In the genomic region with DNA sequence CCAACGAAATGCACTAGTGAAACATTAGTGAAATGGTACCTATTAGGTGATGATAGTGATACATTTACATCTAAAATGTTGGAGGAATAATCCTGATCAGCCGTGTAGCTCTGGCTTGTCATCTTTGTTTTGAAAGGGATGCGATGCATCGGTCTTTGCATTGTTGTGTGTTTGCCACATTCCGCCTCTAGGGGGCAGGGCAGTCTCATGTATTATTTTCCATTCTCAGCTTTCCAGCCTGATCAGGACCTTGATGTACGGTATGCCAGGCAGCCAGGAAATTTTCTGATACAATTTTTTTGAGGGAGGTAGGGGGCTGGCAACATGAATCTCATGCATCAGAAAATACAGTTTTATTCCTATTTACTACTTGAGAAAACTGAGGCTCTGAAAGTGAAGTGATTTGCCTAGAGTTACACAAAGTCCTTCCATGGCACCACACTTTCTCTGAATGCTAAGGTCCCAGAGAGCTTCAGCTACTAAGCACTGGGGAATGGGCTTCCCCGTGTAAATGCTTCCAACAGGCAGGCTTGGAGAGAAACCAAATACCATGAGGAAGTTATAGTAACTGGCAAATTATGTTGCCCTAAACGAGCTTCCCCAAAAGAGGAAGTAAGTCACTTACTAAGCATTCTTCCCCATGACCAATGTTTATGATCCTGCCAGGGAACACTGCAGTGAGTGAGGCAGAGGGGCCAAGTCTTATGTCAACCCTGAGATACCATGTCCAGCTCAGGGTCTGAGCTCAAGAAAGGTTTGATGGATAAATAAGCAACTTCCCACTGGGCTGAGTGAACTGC, we compare ENCODE assay signal across 8 cellular contexts. TPM values are rescaled to one million over a fixed set of nuclear protein-coding genes. Genes with fewer than 3 reads are reported as not detected.
A peak's percentile ranks its signal among the peaks of the same experiment; 100 is the strongest.
DNase-seq lines count a peak whose midpoint lies in the region; FAIRE-seq and TF ChIP-seq lines count a peak whose summit lies in the region.

No MANE protein-coding gene starts in this region.

- H3K4me3 ChIP-seq in WERI-Rb-1 (ENCODE audit: low read depth, low read length) = no peak overlapping the region
- no peak overlapping the region for H3K4me3 ChIP-seq in kidney (ENCODE audit: low read length in 2 of 2)

- H3K27ac ChIP-seq in WERI-Rb-1 (no peak overlapping the region), caudate nucleus (ENCODE audit: low read depth, low read length) (no peak overlapping the region), kidney (ENCODE audit: low read depth in 2 of 2, low read length in 2 of 2) (no peak overlapping the region)

- H3K9ac ChIP-seq in kidney (ENCODE audit: low read length in 2 of 2) = no peak overlapping the region

- H3K9me3 ChIP-seq in WERI-Rb-1 (ENCODE audit: severe bottlenecking) (no peaks in the 10 kb centered on the region), kidney (ENCODE audit: control insufficient read depth in 1 of 2, low read length in 2 of 2) (no peaks in the 10 kb centered on the region)

- H3K4me1 ChIP-seq in kidney (ENCODE audit: control insufficient read depth in 1 of 2, insufficient read depth in 1 of 2, low read depth in 1 of 2, low read length in 2 of 2) = peaks cover 0 to 3% of the 10 kb centered on the region in 2 donors

- TF ChIP-seq CTCF in GM13977 (IDR thresholded peaks at IDR 0.05; ENCODE audit: extremely low read depth, insufficient read depth, missing control alignments) (peak; percentile 88), WERI-Rb-1 (IDR thresholded peaks at IDR 0.05; ENCODE audit: low read depth, low read length) (peak; percentile 66), kidney (IDR thresholded peaks at IDR 0.05; ENCODE audit: borderline replicate concordance, extremely low read depth, insufficient read depth) (peak; percentile 87)

- H3K27me3 ChIP-seq in WERI-Rb-1 (ENCODE audit: insufficient read depth, low read depth, severe bottlenecking) = peaks cover 58% of the 10 kb centered on the region

- intact Hi-C loops in kidney (cut with DNase I) = no loop called here

- DNase-seq in AG08395 (ENCODE audit: low spot score) (peak; percentile 83), GM13977 (ENCODE audit: low spot score) (peak; percentile 77), NCI-H1417 treated with DMSO at 0.1 percent for 48 hours (lab: John Stamatoyannopoulos, UW) (peak; percentile 32), WERI-Rb-1 (peak; percentile 59), caudate nucleus (lab: John Stamatoyannopoulos, UW) (peak in 44 of 61 donors; percentile 1 to 70 (median 30)), kidney (peak; percentile 41), mesenteric fat pad (ENCODE audit: low spot score) (no peak)
- DNase-seq in stimulated activated CD4-positive, alpha-beta T cell treated with anti-CD3 and anti-CD28 coated beads, Interleukin-2, amount 100 ng/mL, for 48 hours = peak; percentile 45 to 67

- in situ Hi-C loops in GM13977 (cut with MboI; ENCODE audit: low pct_unique_long_range_greater_than_20kb, low sequenced_read_pairs, unreplicated experiment) = loop anchor here (10.0 kb wide), 1 partner anchor 132 kb away; no protein-coding TSS in a partner anchor

- no peaks in the 10 kb centered on the region for H3K36me3 ChIP-seq in WERI-Rb-1
- no peaks in the 10 kb centered on the region for H3K36me3 ChIP-seq in kidney (ENCODE audit: control insufficient read depth in 1 of 2, insufficient read depth in 2 of 2, low read length in 2 of 2)

- FAIRE-seq in kidney (lab: Jason Lieb, UNC) = peak; percentile 93

RNA-seq across cellular contexts. Expression of a gene that starts 31.8 kb away (rescaled TPM):
- total RNA-seq in kidney (20.9 TPM), mesenteric fat pad (15.4 TPM)
- 56.2 TPM for polyA plus RNA-seq in kidney (ENCODE audit: insufficient read depth, low read depth, low replicate concordance)
